Comparison of ENCODE assay signal across 19 cellular contexts in genomic region chr17:68384941-68385340, GRCh38.
A peak's percentile ranks its signal among the peaks of the same experiment; 100 is the strongest.
DNase-seq lines count a peak whose midpoint lies in the region; ATAC-seq and TF ChIP-seq lines count a peak whose summit lies in the region.
"Had no signal": no experiment of that assay in that cellular context is flagged by ENCODE, and none has a peak within 500 bp of the region (broad histone marks: within the 10 kb centered on the region; RNA-seq: fewer than 3 reads in every experiment).

No MANE protein-coding gene starts in this region.

- H3K4me1 Mint-ChIP-seq in T-helper 17 cell = peaks cover 21% of the 10 kb centered on the region

- H3K27me3 Mint-ChIP-seq in T-helper 17 cell = no peaks in the 10 kb centered on the region
- H3K27me3 Mint-ChIP-seq: activated T-helper 17 cell treated with anti-CD3 and anti-CD28 coated beads, Interleukin-2, amount 50 U/mL, for 72 hours had no signal

- peak overlapping the region; percentile 63 for H3K27ac Mint-ChIP-seq in T-helper 17 cell
- H3K27ac Mint-ChIP-seq: activated T-helper 17 cell treated with anti-CD3 and anti-CD28 coated beads, Interleukin-2, amount 50 U/mL, for 72 hours; progenitor cell of endocrine pancreas had no signal

- H3K27me3 ChIP-seq in DND-41 (ENCODE audit: insufficient read depth, low read length, poor library complexity) (no peaks in the 10 kb centered on the region), left lung (no peaks in the 10 kb centered on the region), skeletal muscle tissue (ENCODE audit: control insufficient read depth in 3 of 3, insufficient read depth in 3 of 3, low read length in 3 of 3) (no peaks in the 10 kb centered on the region)
- H3K27me3 ChIP-seq: esophagus squamous epithelium had no signal

- intact Hi-C loops in left lung (cut with DNase I) = no loop called here

- peaks cover 26% of the 10 kb centered on the region for H3K4me1 ChIP-seq in DND-41 (ENCODE audit: insufficient read depth, low read length)
- peaks cover 6 to 38% of the 10 kb centered on the region in 2 donors for H3K4me1 ChIP-seq in left lung
- H3K4me1 ChIP-seq in skeletal muscle tissue (ENCODE audit: control insufficient read depth in 3 of 3, insufficient read depth in 3 of 3, low read length in 3 of 3) = peaks cover 12 to 35% (median 25%) of the 10 kb centered on the region in 3 donors

- no peaks in the 10 kb centered on the region for H4K20me1 ChIP-seq in DND-41 (ENCODE audit: insufficient read depth, low read length)

- DNase-seq in DND-41 (no peak), T-helper 17 cell (no peak), left lung (no peak)
- no peak for DNase-seq in stimulated activated CD4-positive, alpha-beta T cell treated with anti-CD3 and anti-CD28 coated beads, Interleukin-2, amount 100 ng/mL, for 24 hours
- DNase-seq: esophagus squamous epithelium; mammary epithelial cell; naive thymus-derived CD4-positive, alpha-beta T cell; NCI-H1930; NCI-H446 treated with DMSO at 0.1 percent for 48 hours; NK-92 treated with Interleukin-12 subunit alpha and Interleukin-12 subunit beta, amount 100 ng/mL, for 24 hours; SK-N-SH; T-helper 9 cell had no signal

- no peaks in the 10 kb centered on the region for H3K36me3 Mint-ChIP-seq in T-helper 17 cell (ENCODE audit: low read depth)
- H3K36me3 Mint-ChIP-seq: naive thymus-derived CD4-positive, alpha-beta T cell had no signal

- H3K4me3 ChIP-seq in DND-41 (ENCODE audit: low read depth in 1 of 2, low read length in 2 of 2) (no peak overlapping the region), left lung (no peak overlapping the region), skeletal muscle tissue (ENCODE audit: low read length in 3 of 3) (no peak overlapping the region)
- H3K4me3 ChIP-seq: esophagus squamous epithelium had no signal

- TF ChIP-seq CTCF in DND-41 (IDR thresholded peaks at IDR 0.05; ENCODE audit: borderline replicate concordance, extremely low read depth, low read length, poor library complexity, severe bottlenecking) = no peak
- no peak for TF ChIP-seq CTCF in left lung (IDR thresholded peaks at IDR 0.05)

- no peak overlapping the region for H3K4me3 Mint-ChIP-seq in T-helper 17 cell

- no peak overlapping the region for H3K4me2 ChIP-seq in DND-41 (ENCODE audit: insufficient read depth, low read length)
- H3K4me2 ChIP-seq: KMS-11, SK-N-SH had no signal

- no peaks in the 10 kb centered on the region for H3K79me2 ChIP-seq in DND-41 (ENCODE audit: insufficient read depth, low read length)

- no peak for ATAC-seq in DND-41 (ENCODE audit: insufficient read depth, low read depth)
- ATAC-seq in T-helper 17 cell = no peak
- no peak for ATAC-seq in left lung
- no peak for ATAC-seq in HG03457 (IDR thresholded peaks at IDR 0.05; ENCODE audit: unreplicated experiment)
- no peak for ATAC-seq in GM19467 (IDR thresholded peaks at IDR 0.05; ENCODE audit: unreplicated experiment)
- ATAC-seq: activated CD4-positive, CD25-positive, alpha-beta regulatory T cell treated with anti-CD3 and anti-CD28 coated beads, Interleukin-2, amount 50 U/mL, for 24 hours; activated T-helper 17 cell treated with anti-CD3 and anti-CD28 coated beads, Interleukin-2, amount 50 U/mL, for 72 hours; naive thymus-derived CD4-positive, alpha-beta T cell had no signal

- no peak overlapping the region for H2AFZ ChIP-seq in DND-41 (ENCODE audit: low read depth, low read length)

- no peak overlapping the region for H3K9ac ChIP-seq in DND-41 (ENCODE audit: low read depth, low read length)
- H3K9ac ChIP-seq in skeletal muscle tissue (ENCODE audit: low read depth in 1 of 3, low read length in 3 of 3) = no peak overlapping the region
- H3K9ac ChIP-seq: KMS-11, SK-N-SH had no signal

- H3K36me3 ChIP-seq in DND-41 (ENCODE audit: insufficient read depth, low read length) (no peaks in the 10 kb centered on the region), left lung (no peaks in the 10 kb centered on the region), skeletal muscle tissue (ENCODE audit: control insufficient read depth in 3 of 3, insufficient read depth in 3 of 3, low read length in 3 of 3) (no peaks in the 10 kb centered on the region)
- H3K36me3 ChIP-seq: esophagus squamous epithelium had no signal

- H3K27ac ChIP-seq in DND-41 (ENCODE audit: low read length) (0 out of 2 replicates have a peak overlapping the region, but pooled peaks have one; percentile 79), left lung (peak overlapping the region; percentile 55 to 86), skeletal muscle tissue (ENCODE audit: low read depth, low read length) (peak overlapping the region; percentile 23)
- H3K27ac ChIP-seq: KMS-11 had no signal

- H3K9me3 ChIP-seq in DND-41 (ENCODE audit: insufficient read depth, low read length, severe bottlenecking) (no peaks in the 10 kb centered on the region), T-helper 17 cell (ENCODE audit: control insufficient read depth, low read length, poor library complexity, severe bottlenecking) (no peaks in the 10 kb centered on the region), left lung (no peaks in the 10 kb centered on the region), skeletal muscle tissue (ENCODE audit: control insufficient read depth in 3 of 3, low read length in 3 of 3) (no peaks in the 10 kb centered on the region)
- H3K9me3 ChIP-seq: esophagus squamous epithelium, SK-N-SH had no signal

Comparison
In these comparisons a context has a peak if more than half of its experiments do, and no peak if none do; other contexts are left out.
1. H3K27ac ChIP-seq: peak in every context shown above with its lines; median percentile 79 in DND-41; 70 in left lung; 23 in skeletal muscle tissue.